21 cellular contexts compared by ENCODE assay signal in the genomic region with DNA sequence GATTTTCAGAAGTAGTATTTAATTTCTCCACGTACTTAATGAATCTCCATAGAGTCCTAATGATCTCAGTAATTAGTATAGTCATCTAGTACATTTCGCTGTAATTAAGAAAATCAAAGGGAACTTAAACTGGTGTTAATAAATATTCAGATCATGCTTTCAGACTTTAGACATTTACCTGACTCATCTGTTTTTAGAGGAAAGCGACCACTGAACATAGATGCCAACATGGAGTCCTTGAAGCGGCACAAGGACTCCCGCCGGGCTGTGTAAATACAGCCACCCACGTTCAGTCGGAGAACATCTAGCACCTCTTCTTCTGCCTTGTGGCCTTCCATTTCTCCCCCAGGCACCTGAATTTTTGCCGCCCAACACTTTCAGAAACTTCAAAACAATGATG. TPM values are rescaled to one million over a fixed set of nuclear protein-coding genes. Genes with fewer than 3 reads are reported as not detected.
A peak's percentile ranks its signal among the peaks of the same experiment; 100 is the strongest.
DNase-seq lines count a peak whose midpoint lies in the region; ATAC-seq and TF ChIP-seq lines count a peak whose summit lies in the region.
"Had no signal": no experiment of that assay in that cellular context is flagged by ENCODE, and none has a peak within 500 bp of the region (broad histone marks: within the 10 kb centered on the region; RNA-seq: fewer than 3 reads in every experiment).

No MANE protein-coding gene starts in this region.

- H3K9me3 Mint-ChIP-seq in activated CD8-positive, alpha-beta T cell treated with anti-CD3 and anti-CD28 coated beads for 36 hours = peaks cover 2% of the 10 kb centered on the region
- no peaks in the 10 kb centered on the region for H3K9me3 Mint-ChIP-seq in activated CD8-positive, alpha-beta T cell treated with anti-CD3 and anti-CD28 coated beads, Interleukin-2, amount 10 ng/mL, durations not matched to agents 7 days and 5 days (ENCODE audit: insufficient read depth)
- no peaks in the 10 kb centered on the region for H3K9me3 Mint-ChIP-seq in CD8-positive, alpha-beta T cell
- H3K9me3 Mint-ChIP-seq in type B pancreatic cell = peaks cover 4% of the 10 kb centered on the region
- H3K9me3 Mint-ChIP-seq: H9, HFFc6 had no signal

- CTCF ChIA-PET in activated CD8-positive, alpha-beta T cell treated with anti-CD3 and anti-CD28 coated beads for 36 hours (lab: Charles Lee) = no interaction called here
- CTCF ChIA-PET in activated CD8-positive, alpha-beta T cell treated with anti-CD3 and anti-CD28 coated beads, Interleukin-2, amount 10 ng/mL, durations not matched to agents 7 days and 5 days (lab: Charles Lee) = no interaction called here
- CTCF ChIA-PET in CD8-positive, alpha-beta T cell (lab: Charles Lee) = no interaction called here

- H3K4me3 Mint-ChIP-seq in activated CD8-positive, alpha-beta T cell treated with anti-CD3 and anti-CD28 coated beads for 36 hours = no peak overlapping the region
- no peak overlapping the region for H3K4me3 Mint-ChIP-seq in activated CD8-positive, alpha-beta T cell treated with anti-CD3 and anti-CD28 coated beads, Interleukin-2, amount 10 ng/mL, durations not matched to agents 7 days and 5 days
- H3K4me3 Mint-ChIP-seq in CD8-positive, alpha-beta T cell = no peak overlapping the region
- no peak overlapping the region for H3K4me3 Mint-ChIP-seq in type B pancreatic cell
- H3K4me3 Mint-ChIP-seq: GM23338, H9, HFFc6 had no signal

- DNase-seq in activated CD8-positive, alpha-beta T cell treated with anti-CD3 and anti-CD28 coated beads for 36 hours = no peak
- DNase-seq in activated CD8-positive, alpha-beta T cell treated with anti-CD3 and anti-CD28 coated beads, Interleukin-2, amount 10 ng/mL, durations not matched to agents 7 days and 5 days = no peak
- DNase-seq in CD8-positive, alpha-beta T cell = no peak
- DNase-seq in NCI-H774 (lab: John Stamatoyannopoulos, UW) (peak; percentile 46), type B pancreatic cell (ENCODE audit: extremely low spot score, unreplicated experiment) (no peak), amniotic stem cell (lab: John Stamatoyannopoulos, UW) (no peak)
- DNase-seq: CD4-positive, CD25-positive, alpha-beta regulatory T cell; COR-L47; H9; HFFc6; NCI-H1092; NCI-H1436; NCI-H1930; NCI-H2107; NCI-H526; SHP77 treated with DMSO at 0.1 percent for 48 hours had no signal

- peak overlapping the region; percentile 6 for H3K27ac Mint-ChIP-seq in activated CD8-positive, alpha-beta T cell treated with anti-CD3 and anti-CD28 coated beads for 36 hours
- H3K27ac Mint-ChIP-seq in activated CD8-positive, alpha-beta T cell treated with anti-CD3 and anti-CD28 coated beads, Interleukin-2, amount 10 ng/mL, durations not matched to agents 7 days and 5 days = no peak overlapping the region
- peak overlapping the region; percentile 73 for H3K27ac Mint-ChIP-seq in CD8-positive, alpha-beta T cell
- peak overlapping the region; percentile 3 for H3K27ac Mint-ChIP-seq in type B pancreatic cell
- H3K27ac Mint-ChIP-seq: GM23338, H9, HFFc6 had no signal

- ATAC-seq in activated CD8-positive, alpha-beta T cell treated with anti-CD3 and anti-CD28 coated beads for 36 hours = no peak
- no peak for ATAC-seq in activated CD8-positive, alpha-beta T cell treated with anti-CD3 and anti-CD28 coated beads, Interleukin-2, amount 10 ng/mL, durations not matched to agents 7 days and 5 days
- no peak for ATAC-seq in CD8-positive, alpha-beta T cell
- ATAC-seq in GM18867 (IDR thresholded peaks at IDR 0.05; ENCODE audit: unreplicated experiment) = no peak
- ATAC-seq: GM23338, Panc1 had no signal

- peaks cover 20% of the 10 kb centered on the region for H3K4me1 ChIP-seq in CD8-positive, alpha-beta T cell (ENCODE audit: insufficient read depth, low read length)

- intact Hi-C loops in activated CD8-positive, alpha-beta T cell treated with anti-CD3 and anti-CD28 coated beads for 36 hours (cut with micrococcal nuclease) = no loop called here
- intact Hi-C loops in CD8-positive, alpha-beta T cell (cut with DNase I, micrococcal nuclease) = loop anchor here (5.0 to 10.0 kb wide), 4 partner anchors 306 to 1276 kb away; a partner anchor contains a TSS

- H3K9me3 ChIP-seq in CD8-positive, alpha-beta T cell (ENCODE audit: low read length) = no peaks in the 10 kb centered on the region

- H3K27me3 ChIP-seq in CD8-positive, alpha-beta T cell (ENCODE audit: insufficient read depth, low read length) = no peaks in the 10 kb centered on the region
- H3K27me3 ChIP-seq: BLaER1 had no signal

- no peaks in the 10 kb centered on the region for H3K27me3 Mint-ChIP-seq in activated CD8-positive, alpha-beta T cell treated with anti-CD3 and anti-CD28 coated beads for 36 hours
- H3K27me3 Mint-ChIP-seq in activated CD8-positive, alpha-beta T cell treated with anti-CD3 and anti-CD28 coated beads, Interleukin-2, amount 10 ng/mL, durations not matched to agents 7 days and 5 days (ENCODE audit: low read depth) = no peaks in the 10 kb centered on the region
- H3K27me3 Mint-ChIP-seq in CD8-positive, alpha-beta T cell (ENCODE audit: low read depth) = no peaks in the 10 kb centered on the region
- no peaks in the 10 kb centered on the region for H3K27me3 Mint-ChIP-seq in type B pancreatic cell
- H3K27me3 Mint-ChIP-seq: CD4-positive, CD25-positive, alpha-beta regulatory T cell had no signal

- H3K4me3 ChIP-seq in CD8-positive, alpha-beta T cell (ENCODE audit: low read depth, low read length) = no peak overlapping the region
- H3K4me3 ChIP-seq: BLaER1, GM23338 had no signal

- H3K36me3 ChIP-seq in CD8-positive, alpha-beta T cell (ENCODE audit: insufficient read depth, low read length) = no peaks in the 10 kb centered on the region

- TF ChIP-seq CTCF in activated CD8-positive, alpha-beta T cell treated with anti-CD3 and anti-CD28 coated beads for 36 hours (IDR thresholded peaks at IDR 0.05) = no peak
- no peak for TF ChIP-seq CTCF in CD8-positive, alpha-beta T cell (IDR thresholded peaks at IDR 0.05)
- no peak for TF ChIP-seq CTCF in type B pancreatic cell (conservative IDR thresholded peaks at IDR 0.05)

- POLR2A ChIA-PET in activated CD8-positive, alpha-beta T cell treated with anti-CD3 and anti-CD28 coated beads for 36 hours (lab: Charles Lee) = no interaction called here
- POLR2A ChIA-PET in activated CD8-positive, alpha-beta T cell treated with anti-CD3 and anti-CD28 coated beads, Interleukin-2, amount 10 ng/mL, durations not matched to agents 7 days and 5 days (lab: Charles Lee) = no interaction called here
- POLR2A ChIA-PET in CD8-positive, alpha-beta T cell (lab: Charles Lee) = no interaction called here

- peaks cover 20% of the 10 kb centered on the region for H3K4me1 Mint-ChIP-seq in activated CD8-positive, alpha-beta T cell treated with anti-CD3 and anti-CD28 coated beads for 36 hours (ENCODE audit: low read depth)
- peaks cover 18% of the 10 kb centered on the region for H3K4me1 Mint-ChIP-seq in activated CD8-positive, alpha-beta T cell treated with anti-CD3 and anti-CD28 coated beads, Interleukin-2, amount 10 ng/mL, durations not matched to agents 7 days and 5 days (ENCODE audit: low read depth)
- H3K4me1 Mint-ChIP-seq in CD8-positive, alpha-beta T cell (ENCODE audit: low read depth) = peaks cover 50% of the 10 kb centered on the region
- peaks cover 8% of the 10 kb centered on the region for H3K4me1 Mint-ChIP-seq in type B pancreatic cell (ENCODE audit: unreplicated experiment)

- peaks cover 12% of the 10 kb centered on the region for H3K36me3 Mint-ChIP-seq in activated CD8-positive, alpha-beta T cell treated with anti-CD3 and anti-CD28 coated beads for 36 hours (ENCODE audit: low read depth)
- peaks cover 28% of the 10 kb centered on the region for H3K36me3 Mint-ChIP-seq in activated CD8-positive, alpha-beta T cell treated with anti-CD3 and anti-CD28 coated beads, Interleukin-2, amount 10 ng/mL, durations not matched to agents 7 days and 5 days (ENCODE audit: low read depth)
- peaks cover 35% of the 10 kb centered on the region for H3K36me3 Mint-ChIP-seq in CD8-positive, alpha-beta T cell
- H3K36me3 Mint-ChIP-seq in type B pancreatic cell = peaks cover 11% of the 10 kb centered on the region

- H3K27ac ChIP-seq in CD8-positive, alpha-beta T cell (ENCODE audit: low read depth, low read length) = no peak overlapping the region
- H3K27ac ChIP-seq: BLaER1, KMS-11 had no signal

RNA-seq across cellular contexts. Expression of a gene that starts 3.2 kb away (rescaled TPM):
- 10 to 100 TPM; 15.2 to 16.7 TPM for total RNA-seq in activated CD8-positive, alpha-beta T cell treated with anti-CD3 and anti-CD28 coated beads for 36 hours
- total RNA-seq in activated CD8-positive, alpha-beta T cell treated with anti-CD3 and anti-CD28 coated beads, Interleukin-2, amount 10 ng/mL, durations not matched to agents 7 days and 5 days = 10 to 100 TPM; 14.3 to 14.8 TPM
- 10 to 100 TPM; 17.9 to 20.4 TPM for total RNA-seq in CD8-positive, alpha-beta T cell
- 10.2 and 10.9 TPM in 2 replicates for total RNA-seq in type B pancreatic cell (ENCODE audit: low replicate concordance)

RNA-seq across cellular contexts. Expression of a gene that starts 19.3 kb away (rescaled TPM):
- total RNA-seq in activated CD8-positive, alpha-beta T cell treated with anti-CD3 and anti-CD28 coated beads for 36 hours = 10 to 100 TPM; 50.2 to 58.4 TPM
- total RNA-seq in activated CD8-positive, alpha-beta T cell treated with anti-CD3 and anti-CD28 coated beads, Interleukin-2, amount 10 ng/mL, durations not matched to agents 7 days and 5 days = 10 to 100 TPM; 54.4 to 56.5 TPM
- total RNA-seq in CD8-positive, alpha-beta T cell = under 1 TPM; 0.52 to 0.69 TPM
- total RNA-seq in type B pancreatic cell (ENCODE audit: low replicate concordance) = 5.5 and 19.9 TPM in 2 replicates
